8 cellular contexts compared by ENCODE assay signal in the genomic region with DNA sequence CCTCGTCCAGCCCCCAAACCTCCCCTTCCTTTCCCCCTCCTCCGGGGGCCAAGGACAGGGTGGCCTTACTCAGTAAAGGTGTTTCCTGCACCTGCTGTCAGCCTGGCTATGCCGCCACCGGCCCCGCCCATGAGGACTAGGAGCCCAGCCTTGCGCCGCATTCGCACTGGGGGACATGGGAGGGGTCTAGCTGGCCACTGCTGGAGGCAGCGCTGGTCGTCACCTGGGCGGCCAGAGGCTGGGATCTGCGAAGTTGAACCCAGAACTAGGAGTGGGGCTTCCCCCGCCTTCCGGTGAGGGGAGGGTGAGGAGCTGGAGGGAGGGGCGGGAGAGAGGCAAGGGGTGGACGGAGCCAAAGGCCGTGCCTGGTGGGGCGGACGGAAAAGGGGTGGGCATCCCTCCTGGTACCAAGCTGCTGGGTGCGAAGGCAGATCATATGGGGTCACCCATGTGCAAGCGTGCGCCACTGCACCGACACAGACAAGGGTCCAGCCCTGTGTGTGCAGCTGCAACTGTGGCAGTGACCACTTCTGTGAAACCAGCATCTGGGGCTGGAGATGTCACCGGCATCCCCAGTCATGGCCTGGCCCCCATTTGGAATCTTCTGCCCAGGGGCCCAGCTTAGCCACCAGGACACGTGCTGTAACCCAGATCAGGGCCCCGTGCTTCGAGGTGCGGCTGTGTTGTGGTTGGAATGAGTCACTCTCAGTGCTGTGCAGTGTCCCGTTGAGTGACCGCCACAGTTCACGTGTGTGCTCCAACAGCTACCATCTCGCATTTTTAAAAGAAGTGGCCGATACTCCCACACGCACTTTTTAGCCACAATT. TPM values are rescaled to one million over a fixed set of nuclear protein-coding genes. Genes with fewer than 3 reads are reported as not detected.
DNase-seq lines count a peak whose midpoint lies in the region; ATAC-seq and TF ChIP-seq lines count a peak whose summit lies in the region.
"Had no signal": no experiment of that assay in that cellular context is flagged by ENCODE, and none has a peak within 500 bp of the region (broad histone marks: within the 10 kb centered on the region; RNA-seq: fewer than 3 reads in every experiment).

No MANE protein-coding gene starts in this region.

- no peak for TF ChIP-seq CTCF in fibroblast of lung (conservative IDR thresholded peaks at IDR 0.05 in 1 of 2, IDR thresholded peaks at IDR 0.05 in 1 of 2; ENCODE audit: low read depth in 1 of 2, low read length in 2 of 2)

- no peak for ATAC-seq in HG03139 (IDR thresholded peaks at IDR 0.05; ENCODE audit: unreplicated experiment)

- H3K9ac ChIP-seq in fibroblast of lung (ENCODE audit: insufficient read depth, low read length), result no peak overlapping the region

- H3K4me1 ChIP-seq in fibroblast of lung (ENCODE audit: control insufficient read depth, extremely low read depth, insufficient read depth, low read length), result peaks cover 5% of the 10 kb centered on the region

- no peak overlapping the region for H3K4me2 ChIP-seq in fibroblast of lung (ENCODE audit: extremely low read depth, insufficient read depth, low read length)

- H4K20me1 ChIP-seq in fibroblast of lung (ENCODE audit: control insufficient read depth, extremely low read depth, insufficient read depth, low read length), result no peaks in the 10 kb centered on the region

- H3K27me3 ChIP-seq in H7 (ENCODE audit: control insufficient read depth, insufficient read depth, low read length) (peaks cover 38% of the 10 kb centered on the region), fibroblast of lung (ENCODE audit: control insufficient read depth, insufficient read depth, low read length) (peaks cover 29% of the 10 kb centered on the region)
- H3K27me3 ChIP-seq: MG63 had no signal

- H3K79me2 ChIP-seq in fibroblast of lung (ENCODE audit: control insufficient read depth, insufficient read depth, low read length), result no peaks in the 10 kb centered on the region

- H3K36me3 ChIP-seq in H7 (replicated peaks; ENCODE audit: control insufficient read depth, insufficient read depth, low read length) (peaks cover 2% of the 10 kb centered on the region), fibroblast of lung (ENCODE audit: control insufficient read depth, insufficient read depth, low read length) (peaks cover 2% of the 10 kb centered on the region)
- H3K36me3 ChIP-seq: MG63 had no signal

- H3K4me3 ChIP-seq in H7 (ENCODE audit: insufficient read depth, low read depth, low read length), result peak overlapping the region; percentile 3; the same call in 1 of the 2 replicates
- H3K4me3 ChIP-seq in fibroblast of lung (replicated peaks in 1 of 4; ENCODE audit: control extremely low read depth in 1 of 4, insufficient read depth in 1 of 4, low read depth in 3 of 4, low read length in 4 of 4), result no peak overlapping the region
- H3K4me3 ChIP-seq: MG63 had no signal

- DNase-seq in H7 (peak; percentile 91), OCI-M1 (lab: John Stamatoyannopoulos, UW) (peak; percentile 29), fibroblast of lung (ENCODE audit: low read depth in 2 of 2) (peak; percentile 29 to 58), retina (peak; percentile 15), NCI-H446 treated with DMSO at 0.1 percent for 48 hours (lab: John Stamatoyannopoulos, UW) (no peak), pons (ENCODE audit: low spot score) (no peak)
- DNase-seq: MG63 had no signal

- H3K9me3 ChIP-seq in fibroblast of lung (ENCODE audit: control insufficient read depth, insufficient read depth, low read depth, low read length), result no peaks in the 10 kb centered on the region
- H3K9me3 ChIP-seq: MG63 had no signal

- H3K27ac ChIP-seq in fibroblast of lung (ENCODE audit: insufficient read depth, low read length), result no peak overlapping the region

- H2AFZ ChIP-seq in fibroblast of lung (ENCODE audit: low read length), result no peak overlapping the region

RNA-seq across cellular contexts. Expression of gene AMN, which starts 8.5 kb away (rescaled TPM):
- 0.92 and 1.7 TPM in 2 replicates for total RNA-seq in H7 (2014; rRNA removed; shearing (Covaris generic))
- total RNA-seq in fibroblast of lung, result under 0.01 TPM in 2 replicates
- not detected in 2 replicates for polyA plus RNA-seq in fibroblast of lung
- polyA plus RNA-seq in fibroblast of lung (2012), result 0.09 TPM in 1 of 2 replicates, not detected in the other
- not detected in 2 replicates for polyA minus RNA-seq in fibroblast of lung (ENCODE audit: low replicate concordance)

Comparison
In these comparisons a context has a peak if more than half of its experiments do, and no peak if none do; other contexts are left out.
1. DNase-seq: peak in H7 (single experiment), OCI-M1 (single experiment), fibroblast of lung (2 of 2) and retina (single experiment); none in NCI-H446 treated with DMSO at 0.1 percent for 48 hours (single experiment) and pons (single experiment).